21 cellular contexts compared by ENCODE assay signal in genomic region chr3:43956945-43957344, GRCh38.
"Had no signal": no experiment of that assay in that cellular context is flagged by ENCODE, and none has a peak within 500 bp of the region (broad histone marks: within the 10 kb centered on the region; RNA-seq: fewer than 3 reads in every experiment).

No MANE protein-coding gene starts in this region.

- H3K4me3 ChIP-seq: PC-9, Peyer's patch, SJCRH30 had no signal

- H3K27me3 ChIP-seq: Peyer's patch, SJCRH30 had no signal

- H3K27ac ChIP-seq: PC-9, Peyer's patch, SJCRH30 had no signal

- DNase-seq: KBM-7; NCI-H1092; NCI-H1105 treated with DMSO at 0.1 percent for 48 hours; NCI-H1417 treated with DMSO at 0.1 percent for 48 hours; NCI-H146; NCI-H1694 treated with DMSO at 0.1 percent for 48 hours; NCI-H1930; NCI-H2081; NCI-H2107; NCI-H2227 treated with DMSO at 0.1 percent for 48 hours; NCI-H524; NCI-H526 treated with DMSO at 0.1 percent for 48 hours; NCI-H748 treated with DMSO at 0.1 percent for 48 hours; NK-92 treated with Interleukin-12 subunit alpha and Interleukin-12 subunit beta, amount 100 ng/mL, for 24 hours; OCI-M1; PC-9; Peyer's patch; SHP77 treated with DMSO at 0.1 percent for 48 hours; SJCRH30 had no signal

- H3K4me2 ChIP-seq: PC-9 had no signal

- H2AFZ ChIP-seq: PC-9 had no signal

- H3K9me3 ChIP-seq: Peyer's patch, SJCRH30 had no signal

- H3K36me3 ChIP-seq: Peyer's patch, SJCRH30 had no signal

- ATAC-seq: Right ventricle myocardium inferior, SK-N-SH treated with all-trans-retinoic acid at 6 μM for 48 hours had no signal
